Comparison of ENCODE assay signal across 9 cellular contexts in genomic region chr4:577499-578450, GRCh38. TPM values are rescaled to one million over a fixed set of nuclear protein-coding genes. Genes with fewer than 3 reads are reported as not detected.
DNase-seq lines count a peak whose midpoint lies in the region; ATAC-seq, FAIRE-seq and TF ChIP-seq lines count a peak whose summit lies in the region.
"Had no signal": no experiment of that assay in that cellular context is flagged by ENCODE, and none has a peak within 500 bp of the region (broad histone marks: within the 10 kb centered on the region; RNA-seq: fewer than 3 reads in every experiment).

No MANE protein-coding gene starts in this region.

- H3K27ac ChIP-seq in keratinocyte (ENCODE audit: control insufficient read depth, insufficient read depth, low read length): no peak overlapping the region

- no peaks in the 10 kb centered on the region for H3K9me3 Mint-ChIP-seq in activated T-cell treated with anti-CD3 and anti-CD28 coated beads, Interleukin-2, amount 50 U/mL, for 72 hours

- peak in 1 of 2 donors; percentile 30 for ATAC-seq in activated T-cell treated with anti-CD3 and anti-CD28 coated beads, Interleukin-2, amount 50 U/mL, for 72 hours (replicated peaks in 1 of 2)
- ATAC-seq in GM19463 (IDR thresholded peaks at IDR 0.05; ENCODE audit: unreplicated experiment): no peak
- ATAC-seq in HG02642 (IDR thresholded peaks at IDR 0.05; ENCODE audit: poor library complexity, unreplicated experiment): no peak
- ATAC-seq in HG03432 (IDR thresholded peaks at IDR 0.05; ENCODE audit: unreplicated experiment): no peak

- H3K4me1 Mint-ChIP-seq in activated T-cell treated with anti-CD3 and anti-CD28 coated beads, Interleukin-2, amount 50 U/mL, for 72 hours (ENCODE audit: low read depth): peaks cover 19% of the 10 kb centered on the region

- no peak overlapping the region for H2AFZ ChIP-seq in keratinocyte (ENCODE audit: control insufficient read depth, low read length)

- H3K9me1 ChIP-seq in keratinocyte (ENCODE audit: control insufficient read depth, extremely low read depth, insufficient read depth, low read length): no peaks in the 10 kb centered on the region

- H3K27ac Mint-ChIP-seq in activated T-cell treated with anti-CD3 and anti-CD28 coated beads, Interleukin-2, amount 50 U/mL, for 72 hours: no peak overlapping the region

- peaks cover 10% of the 10 kb centered on the region for H3K4me1 ChIP-seq in keratinocyte (ENCODE audit: control insufficient read depth, extremely low read depth, insufficient read depth, low read length)

- no peak for TF ChIP-seq CTCF in keratinocyte (optimal IDR thresholded peaks at IDR 0.05 in 1 of 3, IDR thresholded peaks at IDR 0.05 in 1 of 3, conservative IDR thresholded peaks at IDR 0.05 in 1 of 3; ENCODE audit: extremely low read depth in 1 of 3, insufficient read depth in 2 of 3, low read length in 3 of 3)

- H3K9ac ChIP-seq in keratinocyte (ENCODE audit: control insufficient read depth, extremely low read depth, insufficient read depth, low read length): no peak overlapping the region

- DNase-seq in stimulated activated CD4-positive, alpha-beta T cell treated with anti-CD3 and anti-CD28 coated beads, Interleukin-4, amount 100 ng/mL, for 24 hours: peak; percentile 22
- no peak for DNase-seq in stimulated activated CD4-positive, alpha-beta T cell treated with anti-CD3 and anti-CD28 coated beads, Interleukin-2, amount 100 ng/mL, for 48 hours
- peak in 1 of 2 donors; percentile 39 for DNase-seq in activated T-cell treated with anti-CD3 and anti-CD28 coated beads, Interleukin-2, amount 50 U/mL, for 72 hours
- DNase-seq in keratinocyte (ENCODE audit: low read depth, low spot score) (no peak), SKM-1 (lab: John Stamatoyannopoulos, UW; ENCODE audit: unreplicated experiment) (no peak)
- DNase-seq: NCI-H2029 had no signal

- peak overlapping the region; percentile 64 for H3K4me2 ChIP-seq in keratinocyte (ENCODE audit: control insufficient read depth, extremely low read depth, insufficient read depth, low read depth, low read length)

- H3K36me3 Mint-ChIP-seq in activated T-cell treated with anti-CD3 and anti-CD28 coated beads, Interleukin-2, amount 50 U/mL, for 72 hours (ENCODE audit: insufficient read depth in 2 of 2): peaks cover 0 to 4% of the 10 kb centered on the region in 2 donors

- peaks cover 64% of the 10 kb centered on the region for H3K27me3 Mint-ChIP-seq in activated T-cell treated with anti-CD3 and anti-CD28 coated beads, Interleukin-2, amount 50 U/mL, for 72 hours (ENCODE audit: low read depth)

- no peaks in the 10 kb centered on the region for H3K9me3 ChIP-seq in keratinocyte (ENCODE audit: control insufficient read depth, low read depth, low read length)

- peaks cover 7% of the 10 kb centered on the region for H4K20me1 ChIP-seq in keratinocyte (ENCODE audit: control insufficient read depth, extremely low read depth, insufficient read depth, low read length)

- peaks cover 62% of the 10 kb centered on the region for H3K27me3 ChIP-seq in keratinocyte (ENCODE audit: control insufficient read depth, extremely low read depth, insufficient read depth, low read length)

- dilution Hi-C loops in keratinocyte (cut with MboI; ENCODE audit: extremely low pct_ligation_motif_present, low sequenced_read_pairs): no loop called here

- FAIRE-seq in keratinocyte (lab: Jason Lieb, UNC): no peak

- H3K4me3 Mint-ChIP-seq in activated T-cell treated with anti-CD3 and anti-CD28 coated beads, Interleukin-2, amount 50 U/mL, for 72 hours: peak overlapping the region; percentile 73 to 80

- H3K79me2 ChIP-seq in keratinocyte (ENCODE audit: control insufficient read depth, insufficient read depth, low read length): no peaks in the 10 kb centered on the region

- peak overlapping the region in 2 of 3 experiments; percentile 3 to 43 for H3K4me3 ChIP-seq in keratinocyte (ENCODE audit: control insufficient read depth in 2 of 3, extremely low read depth in 1 of 3, insufficient read depth in 2 of 3, low read depth in 1 of 3, low read length in 3 of 3)

- H3K36me3 ChIP-seq in keratinocyte (ENCODE audit: control insufficient read depth in 2 of 2, extremely low read depth in 1 of 2, insufficient read depth in 2 of 2, low read length in 2 of 2): no peaks in the 10 kb centered on the region

RNA-seq across cellular contexts. Expression of gene TMEM271, which starts 1.7 kb away (rescaled TPM):
- total RNA-seq in activated T-cell treated with anti-CD3 and anti-CD28 coated beads, Interleukin-2, amount 50 U/mL, for 72 hours: not detected
- polyA plus RNA-seq in keratinocyte: not detected in 3 replicates
- not detected for polyA plus RNA-seq in keratinocyte (2011; ENCODE audit: low read depth)
- not detected in 2 replicates for polyA plus RNA-seq in keratinocyte (2011; cell fraction: cytosol; rRNA removed)
- not detected in 2 replicates for polyA plus RNA-seq in keratinocyte (2011; cell fraction: nucleus; rRNA removed)
- polyA plus RNA-seq in keratinocyte (2012; ENCODE audit: low replicate concordance): not detected in 2 replicates
- polyA minus RNA-seq in keratinocyte: not detected in 3 replicates
- not detected for polyA minus RNA-seq in keratinocyte (2011; cell fraction: cytosol; rRNA and poly(A)+ RNA removed)
- not detected in 2 replicates for polyA minus RNA-seq in keratinocyte (2011; cell fraction: nucleus; rRNA and poly(A)+ RNA removed)

RNA-seq across cellular contexts. Expression of gene PDE6B, which starts 47.6 kb away (rescaled TPM):
- total RNA-seq in activated T-cell treated with anti-CD3 and anti-CD28 coated beads, Interleukin-2, amount 50 U/mL, for 72 hours: 10 to 100 TPM; 14.0 to 18.9 TPM
- polyA plus RNA-seq in keratinocyte: 0.08 to 0.09 TPM in 2 of 3 replicates, not detected in the other
- polyA plus RNA-seq in keratinocyte (2011; ENCODE audit: low read depth): not detected
- 0.09 and 0.17 TPM in 2 replicates for polyA plus RNA-seq in keratinocyte (2011; cell fraction: cytosol; rRNA removed)
- polyA plus RNA-seq in keratinocyte (2011; cell fraction: nucleus; rRNA removed): 0.04 TPM in 1 of 2 replicates, not detected in the other
- polyA plus RNA-seq in keratinocyte (2012; ENCODE audit: low replicate concordance): not detected in 2 replicates
- polyA minus RNA-seq in keratinocyte: not detected in 3 replicates
- polyA minus RNA-seq in keratinocyte (2011; cell fraction: cytosol; rRNA and poly(A)+ RNA removed): not detected
- not detected in 2 replicates for polyA minus RNA-seq in keratinocyte (2011; cell fraction: nucleus; rRNA and poly(A)+ RNA removed)
